ENCODE assay signal across 8 cellular contexts in genomic region chr5:137778772-137779564, GRCh38. TPM values are rescaled to one million over a fixed set of nuclear protein-coding genes. Genes with fewer than 3 reads are reported as not detected.
A peak's percentile ranks its signal among the peaks of the same experiment; 100 is the strongest.
DNase-seq lines count a peak whose midpoint lies in the region; ATAC-seq and TF ChIP-seq lines count a peak whose summit lies in the region.

No MANE protein-coding gene starts in this region.

- no peak overlapping the region for H2AFZ ChIP-seq in mesenchymal stem cell (ENCODE audit: low read depth, low read length)

- no peak overlapping the region for H3K4ac ChIP-seq in mesenchymal stem cell (ENCODE audit: low read depth in 1 of 2, low read length in 2 of 2)

- no peaks in the 10 kb centered on the region for H3K9me3 ChIP-seq in heart right ventricle
- no peaks in the 10 kb centered on the region for H3K9me3 ChIP-seq in mesenchymal stem cell (ENCODE audit: control insufficient read depth, low read length)

- no peaks in the 10 kb centered on the region for H3K79me1 ChIP-seq in mesenchymal stem cell (replicated peaks; ENCODE audit: low read length, poor library complexity, severe bottlenecking)

- peak; percentile 56 to 88 (median 81) for TF ChIP-seq CTCF in heart right ventricle (IDR thresholded peaks at IDR 0.05)

- H3K4me1 ChIP-seq in heart right ventricle (peaks cover 0 to 13% (median 0%) of the 10 kb centered on the region in 9 donors), mesenchymal stem cell (ENCODE audit: control insufficient read depth, insufficient read depth, low read depth, low read length) (no peaks in the 10 kb centered on the region)

- H3K27ac ChIP-seq in heart right ventricle (no peak overlapping the region), mesenchymal stem cell (ENCODE audit: low read length, poor library complexity, severe bottlenecking) (no peak overlapping the region)

- no peak overlapping the region for H3K4me3 ChIP-seq in heart right ventricle
- H3K4me3 ChIP-seq in mesenchymal stem cell (ENCODE audit: insufficient read depth in 1 of 2, low read depth in 1 of 2, low read length in 2 of 2): no peak overlapping the region

- H2BK15ac ChIP-seq in mesenchymal stem cell (ENCODE audit: low read depth, poor library complexity, severe bottlenecking): no peak overlapping the region

- no peak overlapping the region for H3K14ac ChIP-seq in mesenchymal stem cell (ENCODE audit: low read length in 2 of 2)

- no peak overlapping the region for H4K91ac ChIP-seq in mesenchymal stem cell (ENCODE audit: low read length)

- H3K36me3 ChIP-seq in heart right ventricle: no peaks in the 10 kb centered on the region
- no peaks in the 10 kb centered on the region for H3K36me3 ChIP-seq in mesenchymal stem cell (ENCODE audit: control insufficient read depth in 1 of 2, insufficient read depth in 2 of 2, low read depth in 1 of 2, low read length in 2 of 2)

- 52 to 60% methylated on average over 2 of the region's 2 CpGs for WGBS in heart right ventricle, 2 donors
- WGBS in mesenchymal stem cell: 17% methylated on average over 1 of the region's 2 CpGs

- H3K27me3 ChIP-seq in heart right ventricle (no peaks in the 10 kb centered on the region), mesenchymal stem cell (ENCODE audit: control insufficient read depth in 1 of 2, insufficient read depth in 1 of 2, low read length in 2 of 2) (no peaks in the 10 kb centered on the region)

- no peak overlapping the region for H2AK5ac ChIP-seq in mesenchymal stem cell (ENCODE audit: low read length, severe bottlenecking)

- H2BK5ac ChIP-seq in mesenchymal stem cell (ENCODE audit: low read depth, low read length, poor library complexity, severe bottlenecking): no peak overlapping the region

- DNase-seq in heart right ventricle: no peak
- no peak for DNase-seq in cardiac septum (ENCODE audit: low spot score)
- peak; percentile 47 for DNase-seq in NCI-H460 (ENCODE audit: extremely low read depth, low read depth)
- peak; percentile 21 to 74 for DNase-seq in cerebellar nuclear complex (lab: John Stamatoyannopoulos, UW)
- peak; percentile 48 for DNase-seq in mesenchymal stem cell
- no peak for DNase-seq in islet precursor cell
- no peak for DNase-seq in stimulated activated CD4-positive, alpha-beta T cell treated with anti-CD3 and anti-CD28 coated beads, Interleukin-4, amount 100 ng/mL, for 1 hour

- H3K18ac ChIP-seq in mesenchymal stem cell (ENCODE audit: low read depth in 1 of 2, low read length in 2 of 2): no peak overlapping the region

- H3K9ac ChIP-seq in mesenchymal stem cell (ENCODE audit: low read length): no peak overlapping the region

- intact Hi-C loops in heart right ventricle (cut with DNase I) (loop anchor here in 6 of 10 donors (5.0 to 10.0 kb wide), 6 partner anchors 43 to 356 kb away; partner anchors contain the start of genes NME5 (in 3 of the 6), FAM13B (in 1 of the 6) and PKD2L2 (in 1 of the 6)), cardiac septum (cut with DNase I) (loop anchor here (5.0 kb wide), 3 partner anchors 43 to 288 kb away; partner anchors contain the start of gene FAM13B)

- H2BK120ac ChIP-seq in mesenchymal stem cell (ENCODE audit: low read depth, low read length): no peak overlapping the region

- no peak overlapping the region for H4K8ac ChIP-seq in mesenchymal stem cell (ENCODE audit: low read length)

- no peak overlapping the region for H3K23ac ChIP-seq in mesenchymal stem cell (ENCODE audit: low read length in 2 of 2)

- H2BK12ac ChIP-seq in mesenchymal stem cell (ENCODE audit: low read length in 2 of 2): no peak overlapping the region

- H3K4me2 ChIP-seq in mesenchymal stem cell (ENCODE audit: low read length, poor library complexity, severe bottlenecking): no peak overlapping the region

- no peak for ATAC-seq in heart right ventricle
- no peak for ATAC-seq in HG02981 (IDR thresholded peaks at IDR 0.05; ENCODE audit: unreplicated experiment)

RNA-seq across cellular contexts. Expression of gene HNRNPA0, which starts 24.8 kb away (rescaled TPM):
- total RNA-seq in heart right ventricle (10 to 100 TPM; 12.4 to 23.8 (median 17.4) TPM), cardiac septum (20.0 TPM)
- polyA plus RNA-seq in heart right ventricle: 10 to 100 TPM in 1 of 2 donors, 1 to 10 TPM in 1; 7.9 to 17.9 TPM
- total RNA-seq in NCI-H460 (2014; rRNA removed; shearing (Covaris generic)): 13.2 and 14.3 TPM in 2 replicates
- 9.5 and 12.0 TPM in 2 replicates for polyA plus RNA-seq in NCI-H460 (2014; cell fraction: nucleus; rRNA removed)
- 22.9 TPM for polyA plus RNA-seq in mesenchymal stem cell (2013, experiment 1 of 2)
- polyA plus RNA-seq in mesenchymal stem cell (2013, experiment 2 of 2): 22.8 TPM

RNA-seq across cellular contexts. Expression of gene KLHL3, which starts 43.1 kb away (rescaled TPM):
- total RNA-seq in heart right ventricle (10 to 100 TPM; 20.4 to 37.4 (median 28.2) TPM), cardiac septum (35.1 TPM)
- 10 to 100 TPM; 12.4 to 23.2 TPM for polyA plus RNA-seq in heart right ventricle
- 3.2 and 5.0 TPM in 2 replicates for total RNA-seq in NCI-H460 (2014; rRNA removed; shearing (Covaris generic))
- 5.5 and 10.1 TPM in 2 replicates for polyA plus RNA-seq in NCI-H460 (2014; cell fraction: nucleus; rRNA removed)
- polyA plus RNA-seq in mesenchymal stem cell (2013, experiment 1 of 2): 0.21 TPM
- 0.21 TPM for polyA plus RNA-seq in mesenchymal stem cell (2013, experiment 2 of 2)

Comparison
In these comparisons a context has a peak if more than half of its experiments do, and no peak if none do; other contexts are left out.
1. DNase-seq: peak in NCI-H460 (single experiment), cerebellar nuclear complex (2 of 2) and mesenchymal stem cell (single experiment); none in heart right ventricle (0 of 2), cardiac septum (single experiment), islet precursor cell (single experiment) and stimulated activated CD4-positive, alpha-beta T cell treated with anti-CD3 and anti-CD28 coated beads, Interleukin-4, amount 100 ng/mL, for 1 hour (single experiment).